1 cellular context compared by ENCODE assay signal in the genomic region with DNA sequence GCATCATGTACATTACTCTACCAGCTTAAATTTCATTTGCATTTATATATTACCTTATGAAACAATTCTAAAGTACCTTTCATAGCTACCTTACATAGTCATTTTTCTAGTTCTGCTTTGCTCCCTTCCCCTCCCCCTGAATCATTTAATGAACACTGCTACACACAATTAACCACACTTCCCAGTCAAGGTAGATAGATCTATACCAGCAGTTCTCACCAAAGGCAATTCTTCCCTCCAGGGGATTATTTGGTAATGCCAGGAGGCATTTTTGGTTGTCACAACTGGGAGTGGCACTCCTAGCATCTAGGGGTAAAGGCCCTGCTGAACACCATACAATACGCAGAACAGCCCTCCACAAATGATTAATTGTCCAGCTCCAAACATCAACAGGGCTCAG.
TF ChIP-seq lines count a peak whose summit lies in the region.

No MANE protein-coding gene starts in this region.

TF ChIP-seq in GM12878, 131 proteins besides CTCF, POLR2A, EP300 and RAD21:
- no peak for TF ChIP-seq YY1 (IDR thresholded peaks at IDR 0.05; ENCODE audit: low read depth, low read length)
- TF ChIP-seq RUNX3 (IDR thresholded peaks at IDR 0.05; ENCODE audit: low read length), result peak; percentile 78
- TF ChIP-seq ZZZ3 (IDR thresholded peaks at IDR 0.05; ENCODE audit: control insufficient read depth, insufficient read length, low read depth), result no peak
- TF ChIP-seq RCOR1 (conservative IDR thresholded peaks at IDR 0.05; ENCODE audit: low read depth, low read length), result no peak
- TF ChIP-seq TBL1XR1 (IDR thresholded peaks at IDR 0.05; ENCODE audit: low read depth, low read length), result 0 out of 2 replicates have a peak, but pooled peaks have one; percentile 33
- no peak for TF ChIP-seq SIX5 (IDR thresholded peaks at IDR 0.05; ENCODE audit: low read depth, low read length, severe bottlenecking)
- TF ChIP-seq, protein P1, sequence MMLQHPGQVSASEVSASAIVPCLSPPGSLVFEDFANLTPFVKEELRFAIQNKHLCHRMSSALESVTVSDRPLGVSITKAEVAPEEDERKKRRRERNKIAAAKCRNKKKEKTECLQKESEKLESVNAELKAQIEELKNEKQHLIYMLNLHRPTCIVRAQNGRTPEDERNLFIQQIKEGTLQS (IDR thresholded peaks at IDR 0.05; ENCODE audit: borderline replicate concordance, extremely low read depth, low read depth, low read length), result no peak
- no peak for TF ChIP-seq FOXM1 (IDR thresholded peaks at IDR 0.05; ENCODE audit: low read depth, low read length)
- TF ChIP-seq RB1 (IDR thresholded peaks at IDR 0.05; ENCODE audit: borderline replicate concordance), result no peak
- peak; percentile 19; the same call in 1 of the 2 replicates for TF ChIP-seq NBN (IDR thresholded peaks at IDR 0.05)
- no peak for TF ChIP-seq NR2F1 (conservative IDR thresholded peaks at IDR 0.05)
- TF ChIP-seq, protein P2, sequence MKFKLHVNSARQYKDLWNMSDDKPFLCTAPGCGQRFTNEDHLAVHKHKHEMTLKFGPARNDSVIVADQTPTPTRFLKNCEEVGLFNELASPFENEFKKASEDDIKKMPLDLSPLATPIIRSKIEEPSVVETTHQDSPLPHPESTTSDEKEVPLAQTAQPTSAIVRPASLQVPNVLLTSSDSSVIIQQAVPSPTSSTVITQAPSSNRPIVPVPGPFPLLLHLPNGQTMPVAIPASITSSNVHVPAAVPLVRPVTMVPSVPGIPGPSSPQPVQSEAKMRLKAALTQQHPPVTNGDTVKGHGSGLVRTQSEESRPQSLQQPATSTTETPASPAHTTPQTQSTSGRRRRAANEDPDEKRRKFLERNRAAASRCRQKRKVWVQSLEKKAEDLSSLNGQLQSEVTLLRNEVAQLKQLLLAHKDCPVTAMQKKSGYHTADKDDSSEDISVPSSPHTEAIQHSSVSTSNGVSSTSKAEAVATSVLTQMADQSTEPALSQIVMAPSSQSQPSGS (IDR thresholded peaks at IDR 0.05; ENCODE audit: low read length), result peak; percentile 26; the same call in 1 of the 2 replicates
- TF ChIP-seq CHD2 (IDR thresholded peaks at IDR 0.05; ENCODE audit: borderline replicate concordance, low read depth, low read length), result 0 out of 2 replicates have a peak, but pooled peaks have one; percentile 52
- no peak for TF ChIP-seq SRF (IDR thresholded peaks at IDR 0.05; ENCODE audit: low read depth in 2 of 2, low read length in 2 of 2)
- no peak for TF ChIP-seq CBX3 (IDR thresholded peaks at IDR 0.05; ENCODE audit: borderline replicate concordance, low read depth)
- TF ChIP-seq SUPT20H (IDR thresholded peaks at IDR 0.05; ENCODE audit: borderline replicate concordance, control insufficient read depth, low read depth, low read length), result no peak
- TF ChIP-seq ZSCAN29 (IDR thresholded peaks at IDR 0.05), result no peak
- TF ChIP-seq JUNB (IDR thresholded peaks at IDR 0.05), result peak; percentile 16; the same call in 1 of the 2 replicates
- TF ChIP-seq RBBP5 (conservative IDR thresholded peaks at IDR 0.05), result no peak
- TF ChIP-seq, protein P3, sequence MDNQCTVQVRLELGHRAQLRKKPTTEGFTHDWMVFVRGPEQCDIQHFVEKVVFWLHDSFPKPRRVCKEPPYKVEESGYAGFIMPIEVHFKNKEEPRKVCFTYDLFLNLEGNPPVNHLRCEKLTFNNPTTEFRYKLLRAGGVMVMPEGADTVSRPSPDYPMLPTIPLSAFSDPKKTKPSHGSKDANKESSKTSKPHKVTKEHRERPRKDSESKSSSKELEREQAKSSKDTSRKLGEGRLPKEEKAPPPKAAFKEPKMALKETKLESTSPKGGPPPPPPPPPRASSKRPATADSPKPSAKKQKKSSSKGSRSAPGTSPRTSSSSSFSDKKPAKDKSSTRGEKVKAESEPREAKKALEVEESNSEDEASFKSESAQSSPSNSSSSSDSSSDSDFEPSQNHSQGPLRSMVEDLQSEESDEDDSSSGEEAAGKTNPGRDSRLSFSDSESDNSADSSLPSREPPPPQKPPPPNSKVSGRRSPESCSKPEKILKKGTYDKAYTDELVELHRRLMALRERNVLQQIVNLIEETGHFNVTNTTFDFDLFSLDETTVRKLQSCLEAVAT (IDR thresholded peaks at IDR 0.05), result peak; percentile 46; the same call in 1 of the 2 replicates
- TF ChIP-seq, protein P4, sequence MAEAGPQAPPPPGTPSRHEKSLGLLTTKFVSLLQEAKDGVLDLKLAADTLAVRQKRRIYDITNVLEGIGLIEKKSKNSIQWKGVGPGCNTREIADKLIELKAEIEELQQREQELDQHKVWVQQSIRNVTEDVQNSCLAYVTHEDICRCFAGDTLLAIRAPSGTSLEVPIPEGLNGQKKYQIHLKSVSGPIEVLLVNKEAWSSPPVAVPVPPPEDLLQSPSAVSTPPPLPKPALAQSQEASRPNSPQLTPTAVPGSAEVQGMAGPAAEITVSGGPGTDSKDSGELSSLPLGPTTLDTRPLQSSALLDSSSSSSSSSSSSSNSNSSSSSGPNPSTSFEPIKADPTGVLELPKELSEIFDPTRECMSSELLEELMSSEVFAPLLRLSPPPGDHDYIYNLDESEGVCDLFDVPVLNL (IDR thresholded peaks at IDR 0.05; ENCODE audit: low read depth, low read length), result no peak
- 0 out of 2 replicates have a peak, but pooled peaks have one; percentile 54 for TF ChIP-seq SIN3A (IDR thresholded peaks at IDR 0.05; ENCODE audit: low read depth, low read length)
- TF ChIP-seq STAT3 (IDR thresholded peaks at IDR 0.05; ENCODE audit: low read depth, low read length), result no peak
- no peak for TF ChIP-seq WRNIP1 (IDR thresholded peaks at IDR 0.05; ENCODE audit: borderline replicate concordance, low read depth, low read length)
- no peak for TF ChIP-seq SP1 (IDR thresholded peaks at IDR 0.05; ENCODE audit: low read depth, low read length)
- TF ChIP-seq, protein P5, sequence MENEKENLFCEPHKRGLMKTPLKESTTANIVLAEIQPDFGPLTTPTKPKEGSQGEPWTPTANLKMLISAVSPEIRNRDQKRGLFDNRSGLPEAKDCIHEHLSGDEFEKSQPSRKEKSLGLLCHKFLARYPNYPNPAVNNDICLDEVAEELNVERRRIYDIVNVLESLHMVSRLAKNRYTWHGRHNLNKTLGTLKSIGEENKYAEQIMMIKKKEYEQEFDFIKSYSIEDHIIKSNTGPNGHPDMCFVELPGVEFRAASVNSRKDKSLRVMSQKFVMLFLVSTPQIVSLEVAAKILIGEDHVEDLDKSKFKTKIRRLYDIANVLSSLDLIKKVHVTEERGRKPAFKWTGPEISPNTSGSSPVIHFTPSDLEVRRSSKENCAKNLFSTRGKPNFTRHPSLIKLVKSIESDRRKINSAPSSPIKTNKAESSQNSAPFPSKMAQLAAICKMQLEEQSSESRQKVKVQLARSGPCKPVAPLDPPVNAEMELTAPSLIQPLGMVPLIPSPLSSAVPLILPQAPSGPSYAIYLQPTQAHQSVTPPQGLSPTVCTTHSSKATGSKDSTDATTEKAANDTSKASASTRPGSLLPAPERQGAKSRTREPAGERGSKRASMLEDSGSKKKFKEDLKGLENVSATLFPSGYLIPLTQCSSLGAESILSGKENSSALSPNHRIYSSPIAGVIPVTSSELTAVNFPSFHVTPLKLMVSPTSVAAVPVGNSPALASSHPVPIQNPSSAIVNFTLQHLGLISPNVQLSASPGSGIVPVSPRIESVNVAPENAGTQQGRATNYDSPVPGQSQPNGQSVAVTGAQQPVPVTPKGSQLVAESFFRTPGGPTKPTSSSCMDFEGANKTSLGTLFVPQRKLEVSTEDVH (IDR thresholded peaks at IDR 0.05; ENCODE audit: low read depth, partially characterized antibody), result no peak
- TF ChIP-seq, protein P6, sequence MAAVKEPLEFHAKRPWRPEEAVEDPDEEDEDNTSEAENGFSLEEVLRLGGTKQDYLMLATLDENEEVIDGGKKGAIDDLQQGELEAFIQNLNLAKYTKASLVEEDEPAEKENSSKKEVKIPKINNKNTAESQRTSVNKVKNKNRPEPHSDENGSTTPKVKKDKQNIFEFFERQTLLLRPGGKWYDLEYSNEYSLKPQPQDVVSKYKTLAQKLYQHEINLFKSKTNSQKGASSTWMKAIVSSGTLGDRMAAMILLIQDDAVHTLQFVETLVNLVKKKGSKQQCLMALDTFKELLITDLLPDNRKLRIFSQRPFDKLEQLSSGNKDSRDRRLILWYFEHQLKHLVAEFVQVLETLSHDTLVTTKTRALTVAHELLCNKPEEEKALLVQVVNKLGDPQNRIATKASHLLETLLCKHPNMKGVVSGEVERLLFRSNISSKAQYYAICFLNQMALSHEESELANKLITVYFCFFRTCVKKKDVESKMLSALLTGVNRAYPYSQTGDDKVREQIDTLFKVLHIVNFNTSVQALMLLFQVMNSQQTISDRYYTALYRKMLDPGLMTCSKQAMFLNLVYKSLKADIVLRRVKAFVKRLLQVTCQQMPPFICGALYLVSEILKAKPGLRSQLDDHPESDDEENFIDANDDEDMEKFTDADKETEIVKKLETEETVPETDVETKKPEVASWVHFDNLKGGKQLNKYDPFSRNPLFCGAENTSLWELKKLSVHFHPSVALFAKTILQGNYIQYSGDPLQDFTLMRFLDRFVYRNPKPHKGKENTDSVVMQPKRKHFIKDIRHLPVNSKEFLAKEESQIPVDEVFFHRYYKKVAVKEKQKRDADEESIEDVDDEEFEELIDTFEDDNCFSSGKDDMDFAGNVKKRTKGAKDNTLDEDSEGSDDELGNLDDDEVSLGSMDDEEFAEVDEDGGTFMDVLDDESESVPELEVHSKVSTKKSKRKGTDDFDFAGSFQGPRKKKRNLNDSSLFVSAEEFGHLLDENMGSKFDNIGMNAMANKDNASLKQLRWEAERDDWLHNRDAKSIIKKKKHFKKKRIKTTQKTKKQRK (IDR thresholded peaks at IDR 0.05; ENCODE audit: low read depth, low read length), result no peak
- 0 out of 2 replicates have a peak, but pooled peaks have one; percentile 10 for TF ChIP-seq ZNF384 (IDR thresholded peaks at IDR 0.05; ENCODE audit: borderline replicate concordance, low read depth, low read length)
- TF ChIP-seq POLR2AphosphoS2 (IDR thresholded peaks at IDR 0.05; ENCODE audit: low read depth, low read length), result 0 out of 2 replicates have a peak, but pooled peaks have one; percentile 34
- TF ChIP-seq MEF2B (IDR thresholded peaks at IDR 0.05; ENCODE audit: partially characterized antibody, poor library complexity, severe bottlenecking), result peak; percentile 76
- no peak for TF ChIP-seq LARP7 (IDR thresholded peaks at IDR 0.05)
- 0 out of 4 replicates have a peak, but pooled peaks of 1 of the 2 experiments have one; percentile 15 for TF ChIP-seq ETV6 (conservative IDR thresholded peaks at IDR 0.05 in 1 of 2, IDR thresholded peaks at IDR 0.05 in 1 of 2; ENCODE audit: borderline replicate concordance in 1 of 2, low read depth in 1 of 2)
- TF ChIP-seq PAX5 (IDR thresholded peaks at IDR 0.05; ENCODE audit: borderline replicate concordance, low read depth, low read length), result no peak
- no peak for TF ChIP-seq ZBED1 (IDR thresholded peaks at IDR 0.05; ENCODE audit: borderline replicate concordance)
- TF ChIP-seq HDAC6 (IDR thresholded peaks at IDR 0.05; ENCODE audit: unreplicated experiment), result no peak
- TF ChIP-seq EZH2 (IDR thresholded peaks at IDR 0.05; ENCODE audit: borderline replicate concordance, control insufficient read depth, low read depth, low read length), result no peak
- 0 out of 2 replicates have a peak, but pooled peaks have one; percentile 37 for TF ChIP-seq MXI1 (IDR thresholded peaks at IDR 0.05; ENCODE audit: low read depth, low read length)
- TF ChIP-seq BHLHE40 (IDR thresholded peaks at IDR 0.05; ENCODE audit: borderline replicate concordance in 1 of 2, low read depth in 2 of 2, low read length in 1 of 2), result no peak
- TF ChIP-seq EGR1 (IDR thresholded peaks at IDR 0.05; ENCODE audit: borderline replicate concordance in 1 of 2, low read depth in 2 of 2, low read length in 2 of 2), result no peak
- TF ChIP-seq POLR2AphosphoS5 (IDR thresholded peaks at IDR 0.05; ENCODE audit: low read length), result no peak
- TF ChIP-seq FOS (IDR thresholded peaks at IDR 0.05; ENCODE audit: borderline replicate concordance, extremely low read depth, insufficient read length), result no peak
